Comparison of ENCODE assay signal across 20 cellular contexts in genomic region chr15:57455969-57456368, GRCh38.
A peak's percentile ranks its signal among the peaks of the same experiment; 100 is the strongest.
DNase-seq lines count a peak whose midpoint lies in the region; ATAC-seq and TF ChIP-seq lines count a peak whose summit lies in the region.
"Had no signal": no experiment of that assay in that cellular context is flagged by ENCODE, and none has a peak within 500 bp of the region (broad histone marks: within the 10 kb centered on the region; RNA-seq: fewer than 3 reads in every experiment).

No MANE protein-coding gene starts in this region.

- no peaks in the 10 kb centered on the region for H3K27me3 ChIP-seq in SK-N-SH (ENCODE audit: insufficient read depth)
- no peaks in the 10 kb centered on the region for H3K27me3 ChIP-seq in right cardiac atrium (ENCODE audit: control insufficient read depth, insufficient read depth)
- H3K27me3 ChIP-seq in heart left ventricle: no peaks in the 10 kb centered on the region
- no peaks in the 10 kb centered on the region for H3K27me3 ChIP-seq in neural cell (ENCODE audit: insufficient read depth, low read depth, low read length)
- H3K27me3 ChIP-seq: BLaER1 treated with 17β-estradiol and CSF1 and Interleukin-3, amounts not matched to agents 10 nM and 100 nM had no signal

- H3K36me3 ChIP-seq in SK-N-SH (replicated peaks in 1 of 2; ENCODE audit: control insufficient read depth in 1 of 2, insufficient read depth in 2 of 2, low read length in 1 of 2) (no peaks in the 10 kb centered on the region), heart left ventricle (peaks cover 0 to 36% (median 0%) of the 10 kb centered on the region in 9 donors), neural cell (ENCODE audit: insufficient read depth, low read length) (no peaks in the 10 kb centered on the region)
- H3K36me3 ChIP-seq: BE2C; BLaER1 treated with 17β-estradiol and CSF1 and Interleukin-3, amounts not matched to agents 10 nM and 100 nM had no signal

- TF ChIP-seq RAD21 in SK-N-SH (IDR thresholded peaks at IDR 0.05; ENCODE audit: low read length): no peak
- no peak for TF ChIP-seq RAD21 in neural cell (conservative IDR thresholded peaks at IDR 0.05)

- WGBS in SK-N-SH (ENCODE audit: low lambda C conversion rate): 91% methylated on average over 2 of the region's 2 CpGs
- WGBS in right cardiac atrium: 34% methylated on average over 2 of the region's 2 CpGs
- 41 to 57% (median 49%) methylated on average over 2 of the region's 2 CpGs for whole genome bisulfite sequencing in heart left ventricle, 4 donors

- H3K27ac ChIP-seq in SK-N-SH (ENCODE audit: low read depth in 2 of 2, low read length in 1 of 2) (no peak overlapping the region), right cardiac atrium (ENCODE audit: low read length) (no peak overlapping the region), heart left ventricle (no peak overlapping the region), neural cell (ENCODE audit: low read length) (peak overlapping the region; percentile 68)
- H3K27ac ChIP-seq: 22Rv1; BLaER1 treated with 17β-estradiol and CSF1 and Interleukin-3, amounts not matched to agents 10 nM and 100 nM; GM23248 had no signal

- no peak for TF ChIP-seq CTCF in SK-N-SH (IDR thresholded peaks at IDR 0.05)
- TF ChIP-seq CTCF in heart left ventricle (IDR thresholded peaks at IDR 0.05): no peak
- TF ChIP-seq CTCF in neural cell (IDR thresholded peaks at IDR 0.05; ENCODE audit: poor library complexity, severe bottlenecking): no peak

- H3K4me1 ChIP-seq in SK-N-SH (ENCODE audit: control insufficient read depth in 1 of 2, insufficient read depth in 2 of 2, low read depth in 1 of 2, low read length in 1 of 2): peaks cover 0 to 27% of the 10 kb centered on the region in 2 experiments; a peak in 3 of 4 replicates
- peaks cover 1% of the 10 kb centered on the region for H3K4me1 ChIP-seq in right cardiac atrium (ENCODE audit: control insufficient read depth, insufficient read depth, low read length)
- peaks cover 0 to 22% (median 2%) of the 10 kb centered on the region in 12 donors for H3K4me1 ChIP-seq in heart left ventricle
- H3K4me1 ChIP-seq: BE2C had no signal

- POLR2A ChIA-PET in SK-N-SH (lab: Yijun Ruan, JAX): no interaction called here

- H2AFZ ChIP-seq in SK-N-SH (ENCODE audit: low read depth) (no peak overlapping the region), neural cell (ENCODE audit: low read depth, low read length) (no peak overlapping the region)
- H2AFZ ChIP-seq: GM23248 had no signal

- H3K9ac ChIP-seq in SK-N-SH (no peak overlapping the region), neural cell (ENCODE audit: low read length) (no peak overlapping the region)
- H3K9ac ChIP-seq: BLaER1 treated with 17β-estradiol and CSF1 and Interleukin-3, amounts not matched to agents 10 nM and 100 nM; GM23248 had no signal

- CTCF ChIA-PET in SK-N-SH (lab: Yijun Ruan, JAX): interaction anchor here (1.4 kb wide), 2 partner anchors 9 to 115 kb away, joined by 3 read pairs; no protein-coding TSS in a partner anchor

- intact Hi-C loops in right cardiac atrium (cut with DNase I): loop anchor here in 1 of 4 donors (5.0 kb wide), 1 partner anchor 114 kb away; no protein-coding TSS in a partner anchor
- intact Hi-C loops in heart left ventricle (cut with DNase I): no loop called here

- no peak for ATAC-seq in SK-N-SH treated with all-trans-retinoic acid at 6 μM for 48 hours
- ATAC-seq in right cardiac atrium: peak; percentile 5 to 64
- no peak for ATAC-seq in heart left ventricle
- ATAC-seq: GM12878 had no signal

- H3K4me3 ChIP-seq in SK-N-SH (ENCODE audit: low read depth in 2 of 2, low read length in 1 of 2) (no peak overlapping the region), right cardiac atrium (ENCODE audit: low read length) (no peak overlapping the region), heart left ventricle (no peak overlapping the region), neural cell (ENCODE audit: low read length) (peak overlapping the region; percentile 5)
- H3K4me3 ChIP-seq: BLaER1 treated with 17β-estradiol and CSF1 and Interleukin-3, amounts not matched to agents 10 nM and 100 nM; GM12878; GM23248 had no signal

- H3K79me2 ChIP-seq in SK-N-SH (ENCODE audit: insufficient read depth) (no peaks in the 10 kb centered on the region), neural cell (replicated peaks; ENCODE audit: insufficient read depth, low read length) (no peaks in the 10 kb centered on the region)

- H3K9me3 ChIP-seq in SK-N-SH: no peaks in the 10 kb centered on the region
- H3K9me3 ChIP-seq in right cardiac atrium (ENCODE audit: control insufficient read depth, low read length): no peaks in the 10 kb centered on the region
- no peaks in the 10 kb centered on the region for H3K9me3 ChIP-seq in heart left ventricle
- no peaks in the 10 kb centered on the region for H3K9me3 ChIP-seq in neural cell (ENCODE audit: low read length)
- H3K9me3 ChIP-seq: BE2C had no signal

- no peaks in the 10 kb centered on the region for H3K9me2 ChIP-seq in SK-N-SH
- H3K9me2 ChIP-seq in neural cell (ENCODE audit: insufficient read depth, low read length): no peaks in the 10 kb centered on the region

- H3K4me2 ChIP-seq in SK-N-SH (no peak overlapping the region), neural cell (ENCODE audit: low read length) (peak overlapping the region; percentile 19)
- H3K4me2 ChIP-seq: BLaER1 treated with 17β-estradiol and CSF1 and Interleukin-3, amounts not matched to agents 10 nM and 100 nM had no signal

- TF ChIP-seq EP300 in SK-N-SH (IDR thresholded peaks at IDR 0.05; ENCODE audit: borderline replicate concordance in 1 of 2, low read depth in 1 of 2, low read length in 1 of 2) (no peak), neural cell (conservative IDR thresholded peaks at IDR 0.05; ENCODE audit: poor library complexity, severe bottlenecking) (no peak)

- H4K20me1 ChIP-seq in SK-N-SH (ENCODE audit: insufficient read depth): no peaks in the 10 kb centered on the region
- H4K20me1 ChIP-seq in neural cell (ENCODE audit: insufficient read depth): no peaks in the 10 kb centered on the region
- H4K20me1 ChIP-seq: BLaER1 treated with 17β-estradiol and CSF1 and Interleukin-3, amounts not matched to agents 10 nM and 100 nM had no signal

- no peak for DNase-seq in SK-N-SH
- no peak for DNase-seq in right cardiac atrium
- DNase-seq in heart left ventricle: no peak
- DNase-seq in NAMALWA (ENCODE audit: low spot score): no peak
- DNase-seq: ACHN; AML-193; BE2C; CD4-positive, alpha-beta T cell; CD8-positive, alpha-beta memory T cell; DMS 273 treated with DMSO at 0.1 percent for 48 hours; EL; GDM1; GM23248; H7; HCEC 1CT had no signal

- no peak for TF ChIP-seq POLR2A in heart left ventricle (IDR thresholded peaks at IDR 0.05)

- no peaks in the 10 kb centered on the region for H3F3A ChIP-seq in SK-N-SH (replicated peaks; ENCODE audit: insufficient read depth)
- peaks cover 7% of the 10 kb centered on the region for H3F3A ChIP-seq in neural cell (ENCODE audit: insufficient read depth, low read length, poor library complexity, severe bottlenecking)

TF ChIP-seq in SK-N-SH treated with all-trans-retinoic acid at 6 μM for 48 hours, 23 proteins besides CTCF, POLR2A, EP300 and RAD21 (continues in another document):
- peak; percentile 15; the same call in 1 of the 2 replicates for TF ChIP-seq GLIS3 (CRISPR knock-in tag; IDR thresholded peaks at IDR 0.05)
- TF ChIP-seq CSRNP3 (CRISPR knock-in tag; IDR thresholded peaks at IDR 0.05): 0 out of 2 replicates have a peak, but pooled peaks have one; percentile 28

TF ChIP-seq in SK-N-SH, 30 proteins besides CTCF, POLR2A, EP300 and RAD21:
- TF ChIP-seq SMC3 (IDR thresholded peaks at IDR 0.05; ENCODE audit: low read depth, low read length): no peak

TF ChIP-seq in neural cell, 6 proteins besides CTCF, POLR2A, EP300 and RAD21:
- no peak for TF ChIP-seq SMC3 (conservative IDR thresholded peaks at IDR 0.05; ENCODE audit: poor library complexity)
- no peak for TF ChIP-seq POLR2AphosphoS5 (IDR thresholded peaks at IDR 0.05)
- no peak for TF ChIP-seq MXI1 (conservative IDR thresholded peaks at IDR 0.05; ENCODE audit: poor library complexity, severe bottlenecking)
- TF ChIP-seq TAF1 (IDR thresholded peaks at IDR 0.05; ENCODE audit: low read depth): no peak

Comparison
In these comparisons a context has a peak if more than half of its experiments do, and no peak if none do; other contexts are left out.
1. ATAC-seq: peak in right cardiac atrium (2 of 2); none in SK-N-SH treated with all-trans-retinoic acid at 6 μM for 48 hours (single experiment) and heart left ventricle (0 of 4).